ENCODE assay signal across 9 cellular contexts in the genomic region with DNA sequence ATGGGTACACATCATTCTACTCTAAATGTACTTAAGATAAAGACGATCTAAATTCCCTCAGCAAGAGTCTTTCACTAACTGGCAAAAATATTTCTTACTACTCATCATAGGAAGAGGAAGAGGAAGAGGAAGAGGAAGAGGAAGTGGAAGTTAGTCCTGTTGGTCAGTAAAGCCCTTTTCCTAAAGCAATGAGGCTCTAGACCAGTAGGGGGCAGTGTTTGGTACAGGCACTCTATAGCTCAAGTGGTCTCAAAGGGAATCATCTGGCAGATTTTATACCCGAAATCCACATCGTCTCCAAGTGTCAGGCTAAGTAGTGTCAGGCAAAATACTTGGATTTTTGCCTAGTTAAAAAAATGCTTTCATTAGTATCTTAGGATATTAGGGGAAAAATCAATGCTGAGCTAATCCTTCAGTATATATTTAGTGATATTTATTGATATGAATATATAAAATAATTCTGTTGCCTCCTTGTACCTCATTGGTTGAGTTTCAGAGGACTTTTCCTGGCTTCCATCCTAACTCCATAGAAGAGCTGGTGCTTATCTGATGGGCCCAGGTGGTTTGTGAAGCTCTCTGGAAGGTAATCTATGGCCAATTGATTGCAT. TPM values are rescaled to one million over a fixed set of nuclear protein-coding genes. Genes with fewer than 3 reads are reported as not detected.
DNase-seq lines count a peak whose midpoint lies in the region; ATAC-seq, FAIRE-seq and TF ChIP-seq lines count a peak whose summit lies in the region.
"Had no signal": no experiment of that assay in that cellular context is flagged by ENCODE, and none has a peak within 500 bp of the region (broad histone marks: within the 10 kb centered on the region; RNA-seq: fewer than 3 reads in every experiment).

No MANE protein-coding gene starts in this region.

- DNase-seq in ELF-1 (ENCODE audit: low read depth, low spot score) (peak; percentile 58), Karpas-422 (peak; percentile 79), WTC11 (ENCODE audit: low spot score) (peak; percentile 58), kidney (no peak), GM19240 (ENCODE audit: insufficient read length, low spot score) (no peak), amniotic stem cell (lab: John Stamatoyannopoulos, UW) (no peak)
- DNase-seq in CD8-positive, alpha-beta T cell, result no peak

- POLR2A ChIA-PET in WTC11 (lab: Charles Lee), result interaction anchor here (0.5 kb wide), 1 partner anchor 103 kb away, joined by 4 read pairs; no protein-coding TSS in a partner anchor
- POLR2A ChIA-PET in CD8-positive, alpha-beta T cell (lab: Charles Lee), result no interaction called here

- no peaks in the 10 kb centered on the region for H3K9me3 Mint-ChIP-seq in WTC11
- no peaks in the 10 kb centered on the region for H3K9me3 Mint-ChIP-seq in CD8-positive, alpha-beta T cell

- no peaks in the 10 kb centered on the region for H3K36me3 Mint-ChIP-seq in WTC11
- H3K36me3 Mint-ChIP-seq in CD8-positive, alpha-beta T cell, result no peaks in the 10 kb centered on the region
- H3K36me3 Mint-ChIP-seq: memory B cell had no signal

- FAIRE-seq in kidney (lab: Jason Lieb, UNC), result no peak

- H3K27me3 Mint-ChIP-seq in WTC11 (ENCODE audit: low read depth), result no peaks in the 10 kb centered on the region
- H3K27me3 Mint-ChIP-seq in CD8-positive, alpha-beta T cell (ENCODE audit: low read depth), result peaks cover 20% of the 10 kb centered on the region

- H3K4me1 ChIP-seq in Karpas-422 (ENCODE audit: low read length), result no peaks in the 10 kb centered on the region
- H3K4me1 ChIP-seq in kidney (ENCODE audit: control insufficient read depth in 1 of 2, insufficient read depth in 1 of 2, low read depth in 1 of 2, low read length in 2 of 2), result no peaks in the 10 kb centered on the region
- H3K4me1 ChIP-seq in CD8-positive, alpha-beta T cell (ENCODE audit: insufficient read depth, low read length), result no peaks in the 10 kb centered on the region

- no peaks in the 10 kb centered on the region for H4K20me1 ChIP-seq in Karpas-422 (ENCODE audit: insufficient read depth, low read depth, low read length)

- H3K4me2 ChIP-seq in Karpas-422 (ENCODE audit: low read depth, low read length, poor library complexity, severe bottlenecking), result no peak overlapping the region

- no peaks in the 10 kb centered on the region for H3K27me3 ChIP-seq in Karpas-422 (ENCODE audit: low read length)
- H3K27me3 ChIP-seq in CD8-positive, alpha-beta T cell (ENCODE audit: insufficient read depth, low read length), result no peaks in the 10 kb centered on the region

- H2AFZ ChIP-seq in Karpas-422 (ENCODE audit: low read length), result no peak overlapping the region

- H3K9ac ChIP-seq in Karpas-422 (ENCODE audit: low read length) (no peak overlapping the region), kidney (ENCODE audit: low read length in 2 of 2) (no peak overlapping the region)

- H3K4me3 ChIP-seq in Karpas-422 (ENCODE audit: low read length) (no peak overlapping the region), kidney (ENCODE audit: low read length in 2 of 2) (no peak overlapping the region)
- H3K4me3 ChIP-seq in CD8-positive, alpha-beta T cell (ENCODE audit: low read depth, low read length), result no peak overlapping the region

- peak; percentile 61; the same call in 1 of the 2 replicates for ATAC-seq in WTC11
- no peak for ATAC-seq in CD8-positive, alpha-beta T cell
- ATAC-seq in GM19467 (IDR thresholded peaks at IDR 0.05; ENCODE audit: unreplicated experiment), result no peak

- H3K9me3 ChIP-seq in Karpas-422 (ENCODE audit: low read length), result no peaks in the 10 kb centered on the region
- no peaks in the 10 kb centered on the region for H3K9me3 ChIP-seq in kidney (ENCODE audit: control insufficient read depth in 1 of 2, low read length in 2 of 2)
- H3K9me3 ChIP-seq in CD8-positive, alpha-beta T cell (ENCODE audit: low read length), result no peaks in the 10 kb centered on the region

- no peaks in the 10 kb centered on the region for H3K79me2 ChIP-seq in Karpas-422 (ENCODE audit: low read length)

- intact Hi-C loops in kidney (cut with DNase I), result no loop called here
- intact Hi-C loops in CD8-positive, alpha-beta T cell (cut with DNase I, micrococcal nuclease), result no loop called here

- H3K27ac ChIP-seq in Karpas-422 (ENCODE audit: low read length), result no peak overlapping the region
- H3K27ac ChIP-seq in kidney (ENCODE audit: low read depth in 2 of 2, low read length in 2 of 2), result no peak overlapping the region
- H3K27ac ChIP-seq in CD8-positive, alpha-beta T cell (ENCODE audit: low read depth, low read length), result no peak overlapping the region

- H3K4me1 Mint-ChIP-seq in WTC11, result peaks cover 11% of the 10 kb centered on the region
- no peaks in the 10 kb centered on the region for H3K4me1 Mint-ChIP-seq in CD8-positive, alpha-beta T cell (ENCODE audit: low read depth)

- peak; percentile 70 for TF ChIP-seq CTCF in WTC11 (IDR thresholded peaks at IDR 0.05)
- TF ChIP-seq CTCF in kidney (IDR thresholded peaks at IDR 0.05; ENCODE audit: borderline replicate concordance, extremely low read depth, insufficient read depth), result peak; percentile 44
- no peak for TF ChIP-seq CTCF in CD8-positive, alpha-beta T cell (IDR thresholded peaks at IDR 0.05)

- H3K27ac Mint-ChIP-seq in WTC11, result no peak overlapping the region
- no peak overlapping the region for H3K27ac Mint-ChIP-seq in CD8-positive, alpha-beta T cell
- H3K27ac Mint-ChIP-seq: memory B cell had no signal

- H3K4me3 Mint-ChIP-seq in WTC11, result no peak overlapping the region
- no peak overlapping the region for H3K4me3 Mint-ChIP-seq in CD8-positive, alpha-beta T cell
- H3K4me3 Mint-ChIP-seq: memory B cell had no signal

- H3K9me2 ChIP-seq in Karpas-422 (replicated peaks; ENCODE audit: insufficient read depth, low read length), result no peaks in the 10 kb centered on the region

- CTCF ChIA-PET in WTC11 (lab: Charles Lee), result interaction anchor here (0.5 to 3.0 kb wide), 28 partner anchors 9 to 492 kb away, joined by 3 to 29 read pairs (median 3); no protein-coding TSS in a partner anchor
- CTCF ChIA-PET in CD8-positive, alpha-beta T cell (lab: Charles Lee), result no interaction called here

- H3K36me3 ChIP-seq in Karpas-422 (ENCODE audit: insufficient read depth, low read length) (no peaks in the 10 kb centered on the region), kidney (ENCODE audit: control insufficient read depth in 1 of 2, insufficient read depth in 2 of 2, low read length in 2 of 2) (no peaks in the 10 kb centered on the region)
- H3K36me3 ChIP-seq in CD8-positive, alpha-beta T cell (ENCODE audit: insufficient read depth, low read length), result no peaks in the 10 kb centered on the region

TF ChIP-seq in WTC11, 78 proteins besides CTCF, POLR2A, EP300 and RAD21:
- peak; percentile 99 for TF ChIP-seq ETV6 (CRISPR knock-in tag; IDR thresholded peaks at IDR 0.05)
- TF ChIP-seq, protein P1, sequence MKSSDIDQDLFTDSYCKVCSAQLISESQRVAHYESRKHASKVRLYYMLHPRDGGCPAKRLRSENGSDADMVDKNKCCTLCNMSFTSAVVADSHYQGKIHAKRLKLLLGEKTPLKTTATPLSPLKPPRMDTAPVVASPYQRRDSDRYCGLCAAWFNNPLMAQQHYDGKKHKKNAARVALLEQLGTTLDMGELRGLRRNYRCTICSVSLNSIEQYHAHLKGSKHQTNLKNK (CRISPR knock-in tag; IDR thresholded peaks at IDR 0.05), result no peak

RNA-seq across cellular contexts. Expression of a gene that starts 7.7 kb away (rescaled TPM):
- total RNA-seq in Karpas-422 (2014; rRNA removed; shearing (Covaris generic); ENCODE audit: low replicate concordance), result not detected in 2 replicates
- not detected in 3 replicates for total RNA-seq in WTC11 (2021)
- not detected for total RNA-seq in kidney
- not detected for polyA plus RNA-seq in kidney (ENCODE audit: insufficient read depth, low read depth, low replicate concordance)
- not detected for total RNA-seq in CD8-positive, alpha-beta T cell

Comparison
In these comparisons a context has a peak if more than half of its experiments do, and no peak if none do; other contexts are left out.
1. DNase-seq: peak in ELF-1 (single experiment), Karpas-422 (single experiment) and WTC11 (single experiment); none in kidney (single experiment), GM19240 (single experiment), CD8-positive, alpha-beta T cell (0 of 7) and amniotic stem cell (single experiment).